In the genomic region with DNA sequence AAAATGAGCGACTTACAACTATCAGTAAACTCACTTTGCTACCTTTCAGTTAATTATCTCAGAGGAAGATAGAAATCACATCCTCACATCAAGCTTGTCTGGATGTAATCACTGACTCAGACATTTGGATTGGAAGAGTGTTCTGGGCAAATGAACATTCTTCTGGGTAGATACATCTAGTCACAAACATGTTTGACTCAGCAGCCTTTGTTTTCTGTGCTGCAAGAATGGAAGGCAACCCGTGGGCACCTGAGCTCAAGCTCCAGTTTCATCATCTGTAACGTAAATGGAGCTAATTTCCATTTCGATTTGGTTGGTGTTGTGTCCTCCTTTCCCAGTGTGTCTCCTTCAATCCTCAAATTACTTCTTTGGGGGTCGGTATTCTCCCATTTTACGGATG, we compare ENCODE assay signal across 21 cellular contexts.
"Had no signal": no experiment of that assay in that cellular context is flagged by ENCODE, and none has a peak within 500 bp of the region (broad histone marks: within the 10 kb centered on the region; RNA-seq: fewer than 3 reads in every experiment).

No MANE protein-coding gene starts in this region.

- DNase-seq: activated CD4-positive, alpha-beta T cell treated with anti-CD3 and anti-CD28 coated beads, Interleukin-2, amount 50 U/mL, for 1 hour; activated CD8-positive, alpha-beta memory T cell treated with anti-CD3 and anti-CD28 coated beads for 24 hours; activated CD8-positive, alpha-beta memory T cell treated with anti-CD3 and anti-CD28 coated beads, Interleukin-2, amount 50 U/mL, for 48 hours; activated effector memory CD4-positive, alpha-beta T cell treated with Interleukin-2 at 50 U/mL for 16 hours; activated naive CD4-positive, alpha-beta T cell treated with anti-CD3 and anti-CD28 coated beads, Interleukin-2, amount 10 ng/mL, durations not matched to agents 7 days and 5 days; activated naive CD8-positive, alpha-beta T cell treated with anti-CD3 and anti-CD28 coated beads, Interleukin-2, amount 50 U/mL, for 24 hours; activated T-cell treated with anti-CD3 and anti-CD28 coated beads, Interleukin-2, amount 50 U/mL, for 48 hours; aorta; effector memory CD8-positive, alpha-beta T cell; heart left ventricle; left cardiac atrium; mesendoderm; sigmoid colon; stimulated activated naive CD4-positive, alpha-beta T cell; T-helper 1 cell; T-helper 9 cell; thyroid gland had no signal

- H3K27me3 ChIP-seq: neutrophil, sigmoid colon, thyroid gland had no signal

- H3K36me3 Mint-ChIP-seq: activated naive CD4-positive, alpha-beta T cell treated with anti-CD3 and anti-CD28 coated beads, Interleukin-2, amount 10 ng/mL, durations not matched to agents 7 days and 5 days; natural killer cell treated with Interleukin-12 subunit alpha and Interleukin-12 subunit beta and Interleukin-15 and Interleukin-18, amount 100 ng/mL, for 72 hours had no signal

- H3K9me3 Mint-ChIP-seq: activated naive CD4-positive, alpha-beta T cell treated with anti-CD3 and anti-CD28 coated beads, Interleukin-2, amount 10 ng/mL, durations not matched to agents 7 days and 5 days; effector memory CD8-positive, alpha-beta T cell; natural killer cell treated with Interleukin-12 subunit alpha and Interleukin-12 subunit beta and Interleukin-15 and Interleukin-18, amount 100 ng/mL, for 72 hours had no signal

- H3K4me1 ChIP-seq: gastroesophageal sphincter, heart left ventricle, parathyroid adenoma, sigmoid colon had no signal

- H2AFZ ChIP-seq: parathyroid adenoma had no signal

- H3K4me3 Mint-ChIP-seq: activated naive CD4-positive, alpha-beta T cell treated with anti-CD3 and anti-CD28 coated beads, Interleukin-2, amount 10 ng/mL, durations not matched to agents 7 days and 5 days; activated naive CD8-positive, alpha-beta T cell treated with anti-CD3 and anti-CD28 coated beads, Interleukin-2, amount 50 U/mL, for 24 hours; effector memory CD8-positive, alpha-beta T cell; natural killer cell treated with Interleukin-12 subunit alpha and Interleukin-12 subunit beta and Interleukin-15 and Interleukin-18, amount 100 ng/mL, for 72 hours had no signal

- ATAC-seq: activated naive CD8-positive, alpha-beta T cell treated with anti-CD3 and anti-CD28 coated beads, Interleukin-2, amount 50 U/mL, for 24 hours; effector memory CD8-positive, alpha-beta T cell; gastroesophageal sphincter; heart left ventricle; left cardiac atrium; natural killer cell treated with Interleukin-12 subunit alpha and Interleukin-12 subunit beta and Interleukin-15 and Interleukin-18, amount 100 ng/mL, for 72 hours had no signal

- H3K9me3 ChIP-seq: gastroesophageal sphincter, neutrophil, sigmoid colon, thyroid gland had no signal

- H3K36me3 ChIP-seq: gastroesophageal sphincter, heart left ventricle, neutrophil, sigmoid colon, thyroid gland had no signal

- H3K27ac ChIP-seq: gastroesophageal sphincter, heart left ventricle, neutrophil, parathyroid adenoma, sigmoid colon, thyroid gland had no signal

- H3K4me3 ChIP-seq: gastroesophageal sphincter, heart left ventricle, sigmoid colon, thyroid gland had no signal

- H3K9ac ChIP-seq: parathyroid adenoma had no signal

- H3K79me2 ChIP-seq: parathyroid adenoma had no signal

- H3K27ac Mint-ChIP-seq: activated naive CD4-positive, alpha-beta T cell treated with anti-CD3 and anti-CD28 coated beads, Interleukin-2, amount 10 ng/mL, durations not matched to agents 7 days and 5 days; activated naive CD8-positive, alpha-beta T cell treated with anti-CD3 and anti-CD28 coated beads, Interleukin-2, amount 50 U/mL, for 24 hours; effector memory CD8-positive, alpha-beta T cell; natural killer cell treated with Interleukin-12 subunit alpha and Interleukin-12 subunit beta and Interleukin-15 and Interleukin-18, amount 100 ng/mL, for 72 hours had no signal
